Comparison of ENCODE assay signal across 9 cellular contexts in genomic region chr5:174533127-174533453, GRCh38.
DNase-seq lines count a peak whose midpoint lies in the region; ATAC-seq and TF ChIP-seq lines count a peak whose summit lies in the region.
"Had no signal": no experiment of that assay in that cellular context is flagged by ENCODE, and none has a peak within 500 bp of the region (broad histone marks: within the 10 kb centered on the region; RNA-seq: fewer than 3 reads in every experiment).

No MANE protein-coding gene starts in this region.

- H3K36me3 Mint-ChIP-seq in MCF 10A (ENCODE audit: insufficient read depth, unreplicated experiment) (no peaks in the 10 kb centered on the region), type B pancreatic cell (no peaks in the 10 kb centered on the region)

- ATAC-seq in HG02763 (IDR thresholded peaks at IDR 0.05; ENCODE audit: unreplicated experiment) = no peak

- POLR2A ChIA-PET in MCF 10A (lab: Yijun Ruan, JAX) = interaction anchor here (0.6 to 1.5 kb wide), 5 partner anchors 10 to 191 kb away, joined by 3 to 6 read pairs (median 4); partner anchors contain the start of gene MSX2

- H3K4me3 Mint-ChIP-seq in MCF 10A (ENCODE audit: unreplicated experiment) (no peak overlapping the region), type B pancreatic cell (peak overlapping the region; percentile 72)

- no peaks in the 10 kb centered on the region for H3K9me3 Mint-ChIP-seq in MCF 10A (ENCODE audit: unreplicated experiment)
- H3K9me3 Mint-ChIP-seq in type B pancreatic cell = no peaks in the 10 kb centered on the region

- H3K27ac Mint-ChIP-seq in MCF 10A (ENCODE audit: low read depth, unreplicated experiment) = peak overlapping the region; percentile 40
- H3K27ac Mint-ChIP-seq in type B pancreatic cell = peak overlapping the region; percentile 88

- no peak for TF ChIP-seq POLR2A in breast epithelium (IDR thresholded peaks at IDR 0.05)
- no peak for TF ChIP-seq POLR2A in adrenal gland (IDR thresholded peaks at IDR 0.05)

- 68 to 81% (median 72%) methylated on average over 2 to 5 of the region's 5 CpGs for WGBS in adrenal gland, 4 donors

- H3K36me3 ChIP-seq in breast epithelium (no peaks in the 10 kb centered on the region), adrenal gland (replicated peaks in 1 of 2) (no peaks in the 10 kb centered on the region)

- H3K9me3 ChIP-seq in breast epithelium = no peaks in the 10 kb centered on the region
- H3K9me3 ChIP-seq in adrenal gland (replicated peaks in 1 of 3) = no peaks in the 10 kb centered on the region

- H3K27me3 ChIP-seq in breast epithelium = no peaks in the 10 kb centered on the region
- H3K27me3 ChIP-seq in adrenal gland = no peaks in the 10 kb centered on the region

- intact Hi-C loops in MCF 10A (cut with micrococcal nuclease) (loop anchor here (2.0 to 10.0 kb wide), 3 partner anchors 40 to 302 kb away; no protein-coding TSS in a partner anchor), breast epithelium (cut with DNase I; ENCODE audit: low total_unique reads) (no loop called here), adrenal gland (cut with DNase I) (no loop called here)

- H3K27me3 Mint-ChIP-seq in MCF 10A (ENCODE audit: insufficient read depth, unreplicated experiment) (no peaks in the 10 kb centered on the region), type B pancreatic cell (no peaks in the 10 kb centered on the region)

- H3K4me1 ChIP-seq in breast epithelium (no peaks in the 10 kb centered on the region), adrenal gland (replicated peaks in 1 of 2) (peaks cover 3 to 20% of the 10 kb centered on the region in 2 donors)

- H3K4me1 Mint-ChIP-seq in MCF 10A (ENCODE audit: insufficient read depth, unreplicated experiment) (peaks cover 46% of the 10 kb centered on the region), type B pancreatic cell (ENCODE audit: unreplicated experiment) (peaks cover 40% of the 10 kb centered on the region)

- TF ChIP-seq CTCF in MCF 10A (IDR thresholded peaks at IDR 0.05; ENCODE audit: unreplicated experiment) (no peak), breast epithelium (IDR thresholded peaks at IDR 0.05) (no peak), adrenal gland (IDR thresholded peaks at IDR 0.05) (no peak), type B pancreatic cell (conservative IDR thresholded peaks at IDR 0.05) (no peak)

- H3K4me3 ChIP-seq in breast epithelium = no peak overlapping the region
- H3K4me3 ChIP-seq in adrenal gland = no peak overlapping the region

- H3K27ac ChIP-seq in breast epithelium = no peak overlapping the region
- peak overlapping the region in 3 of 5 donors; percentile 14 to 66 (median 56) for H3K27ac ChIP-seq in adrenal gland

- DNase-seq in MCF 10A (ENCODE audit: unreplicated experiment) (no peak), breast epithelium (ENCODE audit: low spot score in 2 of 2) (no peak), adrenal gland (no peak), inferior parietal cortex (ENCODE audit: extremely low spot score) (peak; percentile 36), type B pancreatic cell (ENCODE audit: extremely low spot score, unreplicated experiment) (no peak), AG20443 (ENCODE audit: low spot score) (no peak), SIG-M5 (lab: John Stamatoyannopoulos, UW) (no peak)
- DNase-seq: DMS79 treated with DMSO at 0.1 percent for 48 hours had no signal

- no TSS peak for BruUV-seq in MCF 10A (replicated peaks; lab: Mats Ljungman, UMichigan)

- CTCF ChIA-PET in MCF 10A (lab: Yijun Ruan, JAX) = interaction anchor here (1.5 to 2.0 kb wide), 2 partner anchors 29 to 76 kb away, joined by 3 to 5 read pairs; no protein-coding TSS in a partner anchor

Comparison
In these comparisons a context has a peak if more than half of its experiments do, and no peak if none do; other contexts are left out.
1. H3K27ac ChIP-seq: peak in adrenal gland (3 of 5); none in breast epithelium (0 of 2).